Comparison of ENCODE assay signal across 20 cellular contexts in the genomic region with DNA sequence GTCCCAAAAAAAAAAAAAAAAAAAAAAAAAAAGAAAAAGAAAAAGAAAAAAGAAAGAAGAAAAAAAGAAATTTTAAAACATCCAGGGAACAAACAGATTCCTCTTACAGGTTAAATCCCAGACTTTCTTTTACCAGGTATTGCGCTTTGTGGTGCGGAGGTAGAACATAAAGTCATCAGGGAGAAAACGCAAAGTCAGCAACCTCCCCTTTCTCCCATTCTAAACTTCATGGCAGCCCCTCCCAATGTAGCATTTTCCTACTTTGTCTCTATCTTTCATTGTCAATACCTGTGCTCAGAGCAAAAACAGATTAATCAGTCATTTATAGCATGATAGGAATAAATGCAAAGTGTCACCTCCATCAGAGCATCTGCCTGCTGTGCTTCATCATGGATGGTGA.
A peak's percentile ranks its signal among the peaks of the same experiment; 100 is the strongest.
DNase-seq lines count a peak whose midpoint lies in the region; ATAC-seq, FAIRE-seq and TF ChIP-seq lines count a peak whose summit lies in the region.
"Had no signal": no experiment of that assay in that cellular context is flagged by ENCODE, and none has a peak within 500 bp of the region (broad histone marks: within the 10 kb centered on the region; RNA-seq: fewer than 3 reads in every experiment).

No MANE protein-coding gene starts in this region.

- dilution Hi-C loops in keratinocyte (cut with MboI; ENCODE audit: extremely low pct_ligation_motif_present, low sequenced_read_pairs) = no loop called here

- H3K27me3 ChIP-seq in HepG2 (ENCODE audit: control insufficient read depth in 1 of 2, insufficient read depth in 2 of 2, low read length in 2 of 2) (no peaks in the 10 kb centered on the region), right lobe of liver (no peaks in the 10 kb centered on the region), K562 (ENCODE audit: control insufficient read depth in 2 of 2, insufficient read depth in 2 of 2, low read length in 2 of 2) (no peaks in the 10 kb centered on the region), keratinocyte (ENCODE audit: control insufficient read depth, extremely low read depth, insufficient read depth, low read length) (peaks cover 2% of the 10 kb centered on the region)
- H3K27me3 ChIP-seq: BE2C had no signal

- intact Hi-C loops in HepG2 (cut with micrococcal nuclease; ENCODE audit: unreplicated experiment) = no loop called here
- intact Hi-C loops in right lobe of liver (cut with DNase I) = no loop called here
- intact Hi-C loops in K562 (cut with micrococcal nuclease) = no loop called here

- no peak for TF ChIP-seq CTCF in HepG2 (CRISPR knock-in tag; IDR thresholded peaks at IDR 0.05)
- TF ChIP-seq CTCF in right lobe of liver (IDR thresholded peaks at IDR 0.05) = no peak
- TF ChIP-seq CTCF in K562 (IDR thresholded peaks at IDR 0.05 in 2 of 3, conservative IDR thresholded peaks at IDR 0.05 in 1 of 3; ENCODE audit: insufficient read depth in 2 of 3, low read depth in 1 of 3, low read length in 3 of 3) = no peak
- TF ChIP-seq CTCF in keratinocyte (optimal IDR thresholded peaks at IDR 0.05 in 1 of 3, IDR thresholded peaks at IDR 0.05 in 1 of 3, conservative IDR thresholded peaks at IDR 0.05 in 1 of 3; ENCODE audit: extremely low read depth in 1 of 3, insufficient read depth in 2 of 3, low read length in 3 of 3) = no peak
- no peak for TF ChIP-seq CTCF in D721Med (IDR thresholded peaks at IDR 0.05; ENCODE audit: insufficient read depth, missing control alignments)

- WGBS in HepG2 (ENCODE audit: low lambda C conversion rate) = 95% methylated on average over 3 of the region's 3 CpGs
- 90% methylated on average over 3 of the region's 3 CpGs for WGBS in right lobe of liver (ENCODE audit: insufficient coverage, low coverage, low lambda C conversion rate, missing lambda C conversion rate)
- 82% methylated on average over 3 of the region's 3 CpGs for WGBS in K562 (ENCODE audit: insufficient coverage, low coverage, missing lambda C conversion rate)

- TF ChIP-seq POLR2A in HepG2 (IDR thresholded peaks at IDR 0.05; ENCODE audit: insufficient read depth in 1 of 2, low read depth in 2 of 2, low read length in 2 of 2) (no peak), right lobe of liver (IDR thresholded peaks at IDR 0.05) (no peak), K562 (conservative IDR thresholded peaks at IDR 0.05) (no peak)

- H3K4me2 ChIP-seq in HepG2 (ENCODE audit: low read depth, low read length) = no peak overlapping the region
- H3K4me2 ChIP-seq in K562 (ENCODE audit: insufficient read depth, low read length) = no peak overlapping the region
- H3K4me2 ChIP-seq in keratinocyte (ENCODE audit: control insufficient read depth, extremely low read depth, insufficient read depth, low read depth, low read length) = peak overlapping the region; percentile 32

- DNase-seq in HepG2 (ENCODE audit: low spot score) (no peak), right lobe of liver (no peak), K562 (ENCODE audit: extremely low read depth in 1 of 4, low spot score in 3 of 4) (no peak), keratinocyte (ENCODE audit: low read depth, low spot score) (no peak), D721Med (ENCODE audit: insufficient read length, low spot score) (no peak), NCI-H1417 treated with DMSO at 0.1 percent for 48 hours (lab: John Stamatoyannopoulos, UW) (no peak)
- DNase-seq in stimulated activated naive CD8-positive, alpha-beta T cell treated with anti-CD3 and anti-CD28 coated beads, Interleukin-15, Interleukin-2, amounts not matched to agents 100 U/mL and 50 U/mL, for 24 hours = no peak
- no peak for DNase-seq in stimulated activated CD4-positive, alpha-beta T cell treated with anti-CD3 and anti-CD28 coated beads, Interleukin-4, amount 100 ng/mL, for 24 hours
- DNase-seq: 8988T; BE2C; CD4-positive, alpha-beta memory T cell; DMS153; DMS79 treated with DMSO at 0.1 percent for 48 hours; EL had no signal

- CTCF ChIA-PET in HepG2 (lab: Yijun Ruan, JAX; ENCODE audit: low intra/inter-chr PET ratio, low total read pairs) (no interaction called here), K562 (lab: Yijun Ruan, JAX; ENCODE audit: low intra/inter-chr PET ratio) (no interaction called here)

- no peak for TF ChIP-seq RAD21 in HepG2 (CRISPR knock-in tag; IDR thresholded peaks at IDR 0.05)
- no peak for TF ChIP-seq RAD21 in K562 (CRISPR knock-in tag; conservative IDR thresholded peaks at IDR 0.05 in 1 of 2, IDR thresholded peaks at IDR 0.05 in 1 of 2)

- H3K9me3 ChIP-seq in HepG2 (ENCODE audit: low read length) (no peaks in the 10 kb centered on the region), right lobe of liver (no peaks in the 10 kb centered on the region), K562 (replicated peaks; ENCODE audit: control insufficient read depth, insufficient read depth, low read depth, low read length) (peaks cover 8% of the 10 kb centered on the region), keratinocyte (ENCODE audit: control insufficient read depth, low read depth, low read length) (no peaks in the 10 kb centered on the region)
- H3K9me3 ChIP-seq: BE2C, HAP-1 had no signal

- H3K36me3 ChIP-seq in HepG2 (replicated peaks in 1 of 2; ENCODE audit: control insufficient read depth in 1 of 2, insufficient read depth in 2 of 2, low read length in 2 of 2) (no peaks in the 10 kb centered on the region), right lobe of liver (no peaks in the 10 kb centered on the region), K562 (ENCODE audit: control insufficient read depth, insufficient read depth, low read length) (no peaks in the 10 kb centered on the region), keratinocyte (ENCODE audit: control insufficient read depth in 2 of 2, extremely low read depth in 1 of 2, insufficient read depth in 2 of 2, low read length in 2 of 2) (no peaks in the 10 kb centered on the region)
- H3K36me3 ChIP-seq: BE2C, HAP-1 had no signal

- no TSS peak for BruUV-seq in HepG2 (replicated peaks; lab: Mats Ljungman, UMichigan)
- BruUV-seq in K562 (replicated peaks; lab: Mats Ljungman, UMichigan) = no TSS peak

- H2AFZ ChIP-seq in HepG2 (ENCODE audit: low read length) (no peak overlapping the region), K562 (ENCODE audit: low read depth, low read length) (no peak overlapping the region), keratinocyte (ENCODE audit: control insufficient read depth, low read length) (peak overlapping the region; percentile 30)

- POLR2A ChIA-PET in HepG2 (lab: Yijun Ruan, JAX) = no interaction called here
- POLR2A ChIA-PET in K562 (lab: Yijun Ruan, JAX) = no interaction called here

- FAIRE-seq in HepG2 (lab: Jason Lieb, UNC) (no peak), K562 (lab: Jason Lieb, UNC) (no peak), keratinocyte (lab: Jason Lieb, UNC) (no peak), D721Med (lab: Jason Lieb, UNC) (no peak)
- FAIRE-seq: G401.6, GM12891, H1 had no signal

- no peaks in the 10 kb centered on the region for H3K4me1 ChIP-seq in HepG2 (ENCODE audit: insufficient read depth, low read length)
- no peaks in the 10 kb centered on the region for H3K4me1 ChIP-seq in right lobe of liver
- H3K4me1 ChIP-seq in K562 (replicated peaks in 1 of 2; ENCODE audit: control insufficient read depth in 2 of 2, insufficient read depth in 2 of 2, low read length in 2 of 2) = peaks cover 0 to 9% of the 10 kb centered on the region in 2 experiments; a peak in 2 of 5 replicates
- H3K4me1 ChIP-seq in keratinocyte (ENCODE audit: control insufficient read depth, extremely low read depth, insufficient read depth, low read length) = peaks cover 10% of the 10 kb centered on the region
- H3K4me1 ChIP-seq: BE2C, HAP-1 had no signal

- no peaks in the 10 kb centered on the region for H4K20me1 ChIP-seq in HepG2 (ENCODE audit: insufficient read depth, low read length)
- no peaks in the 10 kb centered on the region for H4K20me1 ChIP-seq in K562 (replicated peaks; ENCODE audit: control insufficient read depth, insufficient read depth, low read length)
- no peaks in the 10 kb centered on the region for H4K20me1 ChIP-seq in keratinocyte (ENCODE audit: control insufficient read depth, extremely low read depth, insufficient read depth, low read length)

- TF ChIP-seq EP300 in HepG2 (IDR thresholded peaks at IDR 0.05; ENCODE audit: low read depth in 2 of 2, low read length in 2 of 2) (no peak), HepG2 (CRISPR knock-in tag; IDR thresholded peaks at IDR 0.05; ENCODE audit: borderline replicate concordance) (no peak), K562 (IDR thresholded peaks at IDR 0.05; ENCODE audit: low read length) (no peak)

- H3K4me3 ChIP-seq in HepG2 (replicated peaks in 1 of 3; ENCODE audit: insufficient read depth in 1 of 3, low read depth in 2 of 3, low read length in 3 of 3) (no peak overlapping the region), right lobe of liver (no peak overlapping the region), K562 (no peak overlapping the region), keratinocyte (ENCODE audit: control insufficient read depth in 2 of 3, extremely low read depth in 1 of 3, insufficient read depth in 2 of 3, low read depth in 1 of 3, low read length in 3 of 3) (no peak overlapping the region)
- H3K4me3 ChIP-seq: HAP-1 had no signal

- no peak overlapping the region for H3K27ac ChIP-seq in HepG2 (ENCODE audit: extremely low read length, insufficient read depth, low read length)
- no peak overlapping the region for H3K27ac ChIP-seq in right lobe of liver
- no peak overlapping the region for H3K27ac ChIP-seq in K562 (ENCODE audit: extremely low read depth, low read depth, low read length)
- peak overlapping the region; percentile 54 for H3K27ac ChIP-seq in keratinocyte (ENCODE audit: control insufficient read depth, insufficient read depth, low read length)
- H3K27ac ChIP-seq: C4-2B, HL-60 had no signal

- no peaks in the 10 kb centered on the region for H3K9me1 ChIP-seq in K562 (ENCODE audit: control insufficient read depth, insufficient read depth, low read length)
- no peaks in the 10 kb centered on the region for H3K9me1 ChIP-seq in keratinocyte (ENCODE audit: control insufficient read depth, extremely low read depth, insufficient read depth, low read length)

- H3K9ac ChIP-seq in HepG2 (ENCODE audit: insufficient read depth, low read depth, low read length) (no peak overlapping the region), K562 (ENCODE audit: insufficient read depth in 1 of 2, low read depth in 2 of 2, low read length in 2 of 2) (no peak overlapping the region), keratinocyte (ENCODE audit: control insufficient read depth, extremely low read depth, insufficient read depth, low read length) (no peak overlapping the region)

- no peaks in the 10 kb centered on the region for H3K79me2 ChIP-seq in HepG2 (ENCODE audit: insufficient read depth, low read length)
- H3K79me2 ChIP-seq in K562 (ENCODE audit: control insufficient read depth, insufficient read depth, low read length) = no peaks in the 10 kb centered on the region
- no peaks in the 10 kb centered on the region for H3K79me2 ChIP-seq in keratinocyte (ENCODE audit: control insufficient read depth, insufficient read depth, low read length)

- ATAC-seq in HepG2 (no peak), right lobe of liver (no peak), K562 (no peak)
- ATAC-seq in stimulated activated naive CD8-positive, alpha-beta T cell treated with anti-CD3 and anti-CD28 coated beads, Interleukin-15, Interleukin-2, amounts not matched to agents 100 U/mL and 50 U/mL, for 24 hours = no peak

- in situ Hi-C loops in HepG2 (cut with HindIII; ENCODE audit: extremely low pct_ligation_motif_present, low pct_unique_long_range_greater_than_20kb) = no loop called here
- in situ Hi-C loops in K562 (cut with MboI) = no loop called here

TF ChIP-seq in K562, 482 proteins besides CTCF, POLR2A, EP300 and RAD21 (continues in another document):
- no peak for TF ChIP-seq EZH2 (IDR thresholded peaks at IDR 0.05; ENCODE audit: borderline replicate concordance, low read depth, low read length)
